ENCODE assay signal across 10 cellular contexts in genomic region chr9:35521708-35522107, GRCh38. TPM values are rescaled to one million over a fixed set of nuclear protein-coding genes. Genes with fewer than 3 reads are reported as not detected.
DNase-seq lines count a peak whose midpoint lies in the region; ATAC-seq and TF ChIP-seq lines count a peak whose summit lies in the region.
"Had no signal": no experiment of that assay in that cellular context is flagged by ENCODE, and none has a peak within 500 bp of the region (broad histone marks: within the 10 kb centered on the region; RNA-seq: fewer than 3 reads in every experiment).

No MANE protein-coding gene starts in this region.

- H4K20me1 ChIP-seq in IMR-90 (ENCODE audit: insufficient read depth, low read length): no peaks in the 10 kb centered on the region

- peak overlapping the region; percentile 74 for H4K91ac ChIP-seq in IMR-90 (ENCODE audit: insufficient read depth, low read depth, low read length)

- no peaks in the 10 kb centered on the region for H3K9me3 ChIP-seq in IMR-90 (ENCODE audit: control insufficient read depth, insufficient read depth, low read length)

- H3K56ac ChIP-seq in IMR-90 (ENCODE audit: extremely low read depth, insufficient read depth, low read length): peak overlapping the region; percentile 80

- H2BK15ac ChIP-seq in IMR-90 (ENCODE audit: low read depth, low read length): peak overlapping the region; percentile 65; the same call in 2 of the 3 replicates

- H3K4me3 ChIP-seq in IMR-90 (ENCODE audit: insufficient read depth, low read depth, low read length): peak overlapping the region; percentile 39; the same call in 1 of the 2 replicates
- H3K4me3 ChIP-seq in choroid plexus epithelial cell (ENCODE audit: low read depth, low read length): no peak overlapping the region

- peaks cover 43% of the 10 kb centered on the region for H3K4me1 ChIP-seq in IMR-90 (ENCODE audit: control insufficient read depth, insufficient read depth, low read length)

- no peak overlapping the region for H2AFZ ChIP-seq in IMR-90 (replicated peaks; ENCODE audit: low read length, poor library complexity)

- H3K18ac ChIP-seq in IMR-90 (ENCODE audit: low read depth, low read length): peak overlapping the region; percentile 58

- H4K8ac ChIP-seq in IMR-90 (ENCODE audit: low read depth in 2 of 2, low read length in 2 of 2): peak overlapping the region; percentile 78 to 91

- peak overlapping the region; percentile 99 for H2BK120ac ChIP-seq in IMR-90 (ENCODE audit: low read depth, low read length)

- peak overlapping the region; percentile 80 for H2BK20ac ChIP-seq in IMR-90 (ENCODE audit: low read depth, low read length)

- dilution Hi-C loops in IMR-90 (cut with HindIII; ENCODE audit: low sequenced_read_pairs, unreplicated experiment): no loop called here

- H3K36me3 ChIP-seq in IMR-90 (ENCODE audit: control insufficient read depth, insufficient read depth, low read length): no peaks in the 10 kb centered on the region

- H3K79me1 ChIP-seq in IMR-90 (ENCODE audit: low read depth in 1 of 2, low read length in 2 of 2): peaks cover 27 to 75% of the 10 kb centered on the region in 2 experiments

- H3K27me3 ChIP-seq in IMR-90 (ENCODE audit: control insufficient read depth, insufficient read depth, low read length) (no peaks in the 10 kb centered on the region), layer of hippocampus (ENCODE audit: control insufficient read depth, insufficient read depth, low read length) (no peaks in the 10 kb centered on the region)

- H2AK9ac ChIP-seq in IMR-90 (replicated peaks; ENCODE audit: low read depth, low read length, poor library complexity): peak overlapping the region; percentile 18

- CTCF ChIA-PET in IMR-90 (lab: Yijun Ruan, JAX): interaction anchor here (0.5 to 2.0 kb wide), 5 partner anchors 11 to 397 kb away, joined by 3 to 7 read pairs (median 5); no protein-coding TSS in a partner anchor

- peak overlapping the region; percentile 84 for H3K27ac ChIP-seq in IMR-90 (ENCODE audit: insufficient read depth, low read length)
- H3K27ac ChIP-seq in layer of hippocampus (ENCODE audit: low read depth, low read length): peak overlapping the region; percentile 43
- peak overlapping the region; percentile 64 for H3K27ac ChIP-seq in substantia nigra (ENCODE audit: low read depth, low read length, poor library complexity, severe bottlenecking)
- H3K27ac ChIP-seq: epithelial cell of prostate had no signal

- peak overlapping the region; percentile 96; the same call in 1 of the 2 replicates for H3K23ac ChIP-seq in IMR-90 (ENCODE audit: low read depth, low read length)

- H3K4me2 ChIP-seq in IMR-90 (ENCODE audit: low read depth, low read length): peak overlapping the region; percentile 82; the same call in 1 of the 2 replicates

- peak overlapping the region; percentile 87 for H2AK5ac ChIP-seq in IMR-90 (ENCODE audit: low read depth, low read length)

- H2BK5ac ChIP-seq in IMR-90 (ENCODE audit: low read depth, low read length, poor library complexity, severe bottlenecking): peak overlapping the region; percentile 96

- intact Hi-C loops in IMR-90 (cut with micrococcal nuclease): loop anchor here (2.0 kb wide), 1 partner anchor 31 kb away; no protein-coding TSS in a partner anchor

- DNase-seq in IMR-90 (peak; percentile 88), choroid plexus epithelial cell (ENCODE audit: low read depth) (peak; percentile 84), substantia nigra (lab: John Stamatoyannopoulos, UW) (peak in 1 of 49 donors; percentile 21), NOMO-1 (lab: John Stamatoyannopoulos, UW; ENCODE audit: unreplicated experiment in 2 of 2) (no peak)
- DNase-seq: activated naive CD8-positive, alpha-beta T cell treated with anti-CD3 and anti-CD28 coated beads, Interleukin-2, amount 10 ng/mL, durations not matched to agents 7 days and 5 days had no signal

- H3K9ac ChIP-seq in IMR-90 (ENCODE audit: low read depth, low read length): peak overlapping the region; percentile 59; the same call in 1 of the 2 replicates

- ATAC-seq in IMR-90 (ENCODE audit: low read depth) (peak; percentile 22), HG02852 (IDR thresholded peaks at IDR 0.05; ENCODE audit: unreplicated experiment) (no peak), HG02938 (IDR thresholded peaks at IDR 0.05; ENCODE audit: unreplicated experiment) (no peak), HG03521 (IDR thresholded peaks at IDR 0.05; ENCODE audit: unreplicated experiment) (no peak)

- in situ Hi-C loops in IMR-90 (cut with MboI; ENCODE audit: low sequenced_read_pairs): no loop called here

- peak overlapping the region; percentile 92 for H3K4ac ChIP-seq in IMR-90 (ENCODE audit: low read depth, low read length)

- H4K5ac ChIP-seq in IMR-90 (ENCODE audit: low read depth, low read length): peak overlapping the region; percentile 0; the same call in 1 of the 2 replicates

- peak overlapping the region; percentile 85 for H3K14ac ChIP-seq in IMR-90 (replicated peaks; ENCODE audit: low read depth, low read length)

- H3K9me1 ChIP-seq in IMR-90 (ENCODE audit: insufficient read depth, low read length): peaks cover 22% of the 10 kb centered on the region

- WGBS in IMR-90 (ENCODE audit: extremely low coverage in 2 of 2, insufficient read length in 1 of 2), 2 experiments: no CpG with 5 or more reads among the region's 2 CpGs

- TF ChIP-seq POLR2A in IMR-90 (IDR thresholded peaks at IDR 0.05; ENCODE audit: low read depth, low read length): no peak

- TF ChIP-seq CTCF in IMR-90 (conservative IDR thresholded peaks at IDR 0.05; ENCODE audit: low read depth, low read length) (no peak), choroid plexus epithelial cell (conservative IDR thresholded peaks at IDR 0.05; ENCODE audit: low read depth, low read length) (no peak)

- BruUV-seq in IMR-90 (replicated peaks; lab: Mats Ljungman, UMichigan): no TSS peak

- POLR2A ChIA-PET in IMR-90 (lab: Charles Lee; ENCODE audit: unreplicated experiment): no interaction called here

- no peak for TF ChIP-seq RAD21 in IMR-90 (IDR thresholded peaks at IDR 0.05; ENCODE audit: low read length)

TF ChIP-seq in IMR-90, 13 proteins besides CTCF, POLR2A, EP300 and RAD21:
- TF ChIP-seq USF2 (IDR thresholded peaks at IDR 0.05; ENCODE audit: low read depth, low read length) (no peak), CEBPB (IDR thresholded peaks at IDR 0.05; ENCODE audit: low read depth, low read length) (no peak), SMC3 (IDR thresholded peaks at IDR 0.05; ENCODE audit: low read depth, low read length) (no peak), MAFK (IDR thresholded peaks at IDR 0.05; ENCODE audit: low read depth, low read length) (no peak), ELK1 (IDR thresholded peaks at IDR 0.05; ENCODE audit: borderline replicate concordance, low read depth, low read length) (no peak), BHLHE40 (IDR thresholded peaks at IDR 0.05; ENCODE audit: low read depth, low read length) (no peak), FOS (IDR thresholded peaks at IDR 0.05; ENCODE audit: low read depth, low read length) (no peak), NFE2L2 (IDR thresholded peaks at IDR 0.05; ENCODE audit: low read depth, low read length) (no peak), RCOR1 (IDR thresholded peaks at IDR 0.05; ENCODE audit: insufficient replicate concordance, low read length) (no peak), RFX5 (IDR thresholded peaks at IDR 0.05; ENCODE audit: low read depth, low read length) (no peak), CHD1 (IDR thresholded peaks at IDR 0.05; ENCODE audit: low read depth, low read length) (no peak), MAZ (IDR thresholded peaks at IDR 0.05; ENCODE audit: borderline replicate concordance, low read depth, low read length) (no peak), MXI1 (IDR thresholded peaks at IDR 0.05; ENCODE audit: borderline replicate concordance, low read depth, low read length) (no peak)

RNA-seq across cellular contexts. Expression of gene RUSC2, which starts 31.8 kb away (rescaled TPM):
- 17.4 and 18.3 TPM in 2 replicates for total RNA-seq in IMR-90 (2012; rRNA removed)
- 35.4 and 42.8 TPM in 2 replicates for polyA plus RNA-seq in IMR-90 (2012; rRNA removed)
- 16.0 and 32.6 TPM in 2 replicates for polyA plus RNA-seq in IMR-90 (2012; cell fraction: cytosol; rRNA removed)
- polyA plus RNA-seq in IMR-90 (2012; cell fraction: nucleus; rRNA removed; ENCODE audit: low replicate concordance): 90.1 and 162 TPM in 2 replicates

Comparison
In these comparisons a context has a peak if more than half of its experiments do, and no peak if none do; other contexts are left out.
1. DNase-seq: peak in IMR-90 (single experiment) and choroid plexus epithelial cell (single experiment); none in NOMO-1 (0 of 2).
2. Peak in every context shown above with its lines, with median percentiles within 50 percentile points of each other: H3K27ac ChIP-seq.